16 cellular contexts compared by ENCODE assay signal in genomic region chr5:134784946-134785620, GRCh38. TPM values are rescaled to one million over a fixed set of nuclear protein-coding genes. Genes with fewer than 3 reads are reported as not detected.
DNase-seq lines count a peak whose midpoint lies in the region; ATAC-seq, FAIRE-seq and TF ChIP-seq lines count a peak whose summit lies in the region.
"Had no signal": no experiment of that assay in that cellular context is flagged by ENCODE, and none has a peak within 500 bp of the region (broad histone marks: within the 10 kb centered on the region; RNA-seq: fewer than 3 reads in every experiment).

No MANE protein-coding gene starts in this region.

- no peaks in the 10 kb centered on the region for H3K9me3 Mint-ChIP-seq in activated CD4-positive, alpha-beta T cell treated with anti-CD3 and anti-CD28 coated beads, Interleukin-2, amount 10 ng/mL, durations not matched to agents 24 days and 14 days
- H3K9me3 Mint-ChIP-seq in activated CD4-positive, alpha-beta T cell treated with anti-CD3 and anti-CD28 coated beads, Interleukin-2, amount 10 ng/mL, durations not matched to agents 7 days and 5 days: no peaks in the 10 kb centered on the region
- no peaks in the 10 kb centered on the region for H3K9me3 Mint-ChIP-seq in nephron progenitor cell
- H3K9me3 Mint-ChIP-seq in T-helper 2 cell treated with Interferon-gamma antibody and Interleukin-4, amounts not matched to agents 5 μg/mL and 100 μg/mL, for 36 hours: no peaks in the 10 kb centered on the region
- H3K9me3 Mint-ChIP-seq: mesothelial cell of epicardium had no signal

- H3K36me3 ChIP-seq in NT2/D1 (ENCODE audit: insufficient read depth, insufficient read length, low read length) (peaks cover 80% of the 10 kb centered on the region), endothelial cell of umbilical vein (ENCODE audit: control insufficient read depth in 2 of 2, extremely low read depth in 1 of 2, insufficient read depth in 2 of 2, low read length in 2 of 2) (peaks cover 12 to 21% of the 10 kb centered on the region in 2 experiments), gastroesophageal sphincter (peaks cover 0 to 96% of the 10 kb centered on the region in 2 donors)

- TF ChIP-seq EP300 in gastroesophageal sphincter (IDR thresholded peaks at IDR 0.05): no peak

- H4K20me1 ChIP-seq in endothelial cell of umbilical vein (replicated peaks; ENCODE audit: control insufficient read depth, extremely low read depth, insufficient read depth, low read length): no peaks in the 10 kb centered on the region

- dilution Hi-C loops in endothelial cell of umbilical vein (cut with MboI; ENCODE audit: extremely low pct_ligation_motif_present, low sequenced_read_pairs): no loop called here

- no peak for TF ChIP-seq POLR2A in endothelial cell of umbilical vein (IDR thresholded peaks at IDR 0.05; ENCODE audit: low read depth, low read length)
- no peak for TF ChIP-seq POLR2A in gastroesophageal sphincter (IDR thresholded peaks at IDR 0.05)

- no peak for ATAC-seq in gastroesophageal sphincter
- no peak for ATAC-seq in GM21381 (IDR thresholded peaks at IDR 0.05; ENCODE audit: unreplicated experiment)

- no peaks in the 10 kb centered on the region for H3K27me3 Mint-ChIP-seq in activated CD4-positive, alpha-beta T cell treated with anti-CD3 and anti-CD28 coated beads, Interleukin-2, amount 10 ng/mL, durations not matched to agents 24 days and 14 days
- no peaks in the 10 kb centered on the region for H3K27me3 Mint-ChIP-seq in activated CD4-positive, alpha-beta T cell treated with anti-CD3 and anti-CD28 coated beads, Interleukin-2, amount 10 ng/mL, durations not matched to agents 7 days and 5 days
- H3K27me3 Mint-ChIP-seq in nephron progenitor cell (ENCODE audit: low read depth, poor library complexity): no peaks in the 10 kb centered on the region
- H3K27me3 Mint-ChIP-seq in T-helper 2 cell treated with Interferon-gamma antibody and Interleukin-4, amounts not matched to agents 5 μg/mL and 100 μg/mL, for 36 hours (ENCODE audit: low read depth): no peaks in the 10 kb centered on the region

- no peaks in the 10 kb centered on the region for H3K4me1 Mint-ChIP-seq in activated CD4-positive, alpha-beta T cell treated with anti-CD3 and anti-CD28 coated beads, Interleukin-2, amount 10 ng/mL, durations not matched to agents 24 days and 14 days
- no peaks in the 10 kb centered on the region for H3K4me1 Mint-ChIP-seq in activated CD4-positive, alpha-beta T cell treated with anti-CD3 and anti-CD28 coated beads, Interleukin-2, amount 10 ng/mL, durations not matched to agents 7 days and 5 days
- no peaks in the 10 kb centered on the region for H3K4me1 Mint-ChIP-seq in nephron progenitor cell
- no peaks in the 10 kb centered on the region for H3K4me1 Mint-ChIP-seq in T-helper 2 cell treated with Interferon-gamma antibody and Interleukin-4, amounts not matched to agents 5 μg/mL and 100 μg/mL, for 36 hours (ENCODE audit: low read depth)
- H3K4me1 Mint-ChIP-seq: mesothelial cell of epicardium had no signal

- BruUV-seq in endothelial cell of umbilical vein (replicated peaks; lab: Mats Ljungman, UMichigan): no TSS peak

- no peak overlapping the region for H3K4me3 ChIP-seq in NT2/D1 (ENCODE audit: insufficient read length, low read depth)
- no peak overlapping the region for H3K4me3 ChIP-seq in endothelial cell of umbilical vein (replicated peaks in 1 of 3; ENCODE audit: insufficient read depth in 1 of 3, low read depth in 1 of 3, low read length in 3 of 3)
- H3K4me3 ChIP-seq in gastroesophageal sphincter: no peak overlapping the region
- H3K4me3 ChIP-seq: testis had no signal

- CTCF ChIA-PET in activated CD4-positive, alpha-beta T cell treated with anti-CD3 and anti-CD28 coated beads, Interleukin-2, amount 10 ng/mL, durations not matched to agents 7 days and 5 days (lab: Charles Lee): interaction anchor here (1.2 kb wide), 1 partner anchor 593 kb away, joined by 3 read pairs; no protein-coding TSS in a partner anchor
- CTCF ChIA-PET in endothelial cell of umbilical vein (lab: Charles Lee): interaction anchor here (0.9 to 1.3 kb wide), 4 partner anchors 8 to 120 kb away, joined by 3 to 25 read pairs (median 3); partner anchors contain the start of genes C5orf24 and PCBD2

- H2AFZ ChIP-seq in endothelial cell of umbilical vein (ENCODE audit: low read depth, low read length): no peak overlapping the region
- H2AFZ ChIP-seq: parathyroid adenoma had no signal

- H3K4me1 ChIP-seq in NT2/D1 (ENCODE audit: insufficient read depth, insufficient read length) (no peaks in the 10 kb centered on the region), endothelial cell of umbilical vein (ENCODE audit: control insufficient read depth, extremely low read depth, insufficient read depth, low read length) (peaks cover 3% of the 10 kb centered on the region), gastroesophageal sphincter (no peaks in the 10 kb centered on the region)
- H3K4me1 ChIP-seq: parathyroid adenoma, testis had no signal

- 51 to 65% methylated on average over 2 to 3 of the region's 3 CpGs for WGBS in gastroesophageal sphincter (ENCODE audit: low coverage in 1 of 2), 2 donors

- H3K4me3 Mint-ChIP-seq in activated CD4-positive, alpha-beta T cell treated with anti-CD3 and anti-CD28 coated beads, Interleukin-2, amount 10 ng/mL, durations not matched to agents 24 days and 14 days: no peak overlapping the region
- H3K4me3 Mint-ChIP-seq in activated CD4-positive, alpha-beta T cell treated with anti-CD3 and anti-CD28 coated beads, Interleukin-2, amount 10 ng/mL, durations not matched to agents 7 days and 5 days: no peak overlapping the region
- no peak overlapping the region for H3K4me3 Mint-ChIP-seq in nephron progenitor cell
- no peak overlapping the region for H3K4me3 Mint-ChIP-seq in T-helper 2 cell treated with Interferon-gamma antibody and Interleukin-4, amounts not matched to agents 5 μg/mL and 100 μg/mL, for 36 hours
- H3K4me3 Mint-ChIP-seq: mesothelial cell of epicardium had no signal

- H3K79me2 ChIP-seq in endothelial cell of umbilical vein (ENCODE audit: control insufficient read depth, insufficient read depth, low read length): no peaks in the 10 kb centered on the region
- H3K79me2 ChIP-seq: parathyroid adenoma had no signal

- FAIRE-seq in endothelial cell of umbilical vein (lab: Jason Lieb, UNC): no peak

- H3K9me1 ChIP-seq in endothelial cell of umbilical vein (replicated peaks; ENCODE audit: control insufficient read depth, extremely low read depth, insufficient read depth, low read length): no peaks in the 10 kb centered on the region

- H3K27ac Mint-ChIP-seq in activated CD4-positive, alpha-beta T cell treated with anti-CD3 and anti-CD28 coated beads, Interleukin-2, amount 10 ng/mL, durations not matched to agents 24 days and 14 days: peak overlapping the region; percentile 65
- H3K27ac Mint-ChIP-seq in activated CD4-positive, alpha-beta T cell treated with anti-CD3 and anti-CD28 coated beads, Interleukin-2, amount 10 ng/mL, durations not matched to agents 7 days and 5 days: no peak overlapping the region
- peak overlapping the region; percentile 68 for H3K27ac Mint-ChIP-seq in nephron progenitor cell
- H3K27ac Mint-ChIP-seq in T-helper 2 cell treated with Interferon-gamma antibody and Interleukin-4, amounts not matched to agents 5 μg/mL and 100 μg/mL, for 36 hours: no peak overlapping the region
- H3K27ac Mint-ChIP-seq: mesothelial cell of epicardium had no signal

- DNase-seq in activated CD4-positive, alpha-beta T cell treated with anti-CD3 and anti-CD28 coated beads, Interleukin-2, amount 10 ng/mL, durations not matched to agents 24 days and 14 days: no peak
- DNase-seq in activated CD4-positive, alpha-beta T cell treated with anti-CD3 and anti-CD28 coated beads, Interleukin-2, amount 10 ng/mL, durations not matched to agents 7 days and 5 days: no peak
- DNase-seq in NT2/D1 (ENCODE audit: low read depth, low spot score) (peak; percentile 22), endothelial cell of umbilical vein (ENCODE audit: low read depth, low spot score) (peak; percentile 12), nephron progenitor cell (no peak)
- no peak for DNase-seq in T-helper 2 cell treated with Interferon-gamma antibody and Interleukin-4, amounts not matched to agents 5 μg/mL and 100 μg/mL, for 36 hours (ENCODE audit: low spot score)
- DNase-seq: 8988T; activated naive CD4-positive, alpha-beta T cell; NCI-H1694; NCI-H526; T-helper 9 cell; testis had no signal

- H3K9me3 ChIP-seq in NT2/D1 (ENCODE audit: insufficient read depth, low read length) (no peaks in the 10 kb centered on the region), endothelial cell of umbilical vein (replicated peaks; ENCODE audit: control insufficient read depth, insufficient read depth, low read length) (no peaks in the 10 kb centered on the region), gastroesophageal sphincter (no peaks in the 10 kb centered on the region)
- H3K9me3 ChIP-seq: testis had no signal

- POLR2A ChIA-PET in activated CD4-positive, alpha-beta T cell treated with anti-CD3 and anti-CD28 coated beads, Interleukin-2, amount 10 ng/mL, durations not matched to agents 7 days and 5 days (lab: Charles Lee): no interaction called here
- POLR2A ChIA-PET in endothelial cell of umbilical vein (lab: Charles Lee): no interaction called here

- H3K27ac ChIP-seq in endothelial cell of umbilical vein (ENCODE audit: insufficient read depth, low read depth, low read length) (peak overlapping the region; percentile 33), gastroesophageal sphincter (peak overlapping the region in 1 of 4 donors; percentile 12)
- H3K27ac ChIP-seq: parathyroid adenoma, testis had no signal

- intact Hi-C loops in activated CD4-positive, alpha-beta T cell treated with anti-CD3 and anti-CD28 coated beads, Interleukin-2, amount 10 ng/mL, durations not matched to agents 24 days and 14 days (cut with micrococcal nuclease): no loop called here
- intact Hi-C loops in endothelial cell of umbilical vein (cut with micrococcal nuclease): loop anchor here (1.0 to 5.0 kb wide), 2 partner anchors 62 to 120 kb away; partner anchors contain the start of genes C5orf24 and PCBD2

- H3K4me2 ChIP-seq in endothelial cell of umbilical vein (ENCODE audit: insufficient read depth, low read length): no peak overlapping the region

- peaks cover 60% of the 10 kb centered on the region for H3K36me3 Mint-ChIP-seq in activated CD4-positive, alpha-beta T cell treated with anti-CD3 and anti-CD28 coated beads, Interleukin-2, amount 10 ng/mL, durations not matched to agents 24 days and 14 days (ENCODE audit: low read depth)
- H3K36me3 Mint-ChIP-seq in activated CD4-positive, alpha-beta T cell treated with anti-CD3 and anti-CD28 coated beads, Interleukin-2, amount 10 ng/mL, durations not matched to agents 7 days and 5 days (ENCODE audit: low read depth): peaks cover 50% of the 10 kb centered on the region
- peaks cover 80% of the 10 kb centered on the region for H3K36me3 Mint-ChIP-seq in nephron progenitor cell (ENCODE audit: low read depth)
- peaks cover 55% of the 10 kb centered on the region for H3K36me3 Mint-ChIP-seq in T-helper 2 cell treated with Interferon-gamma antibody and Interleukin-4, amounts not matched to agents 5 μg/mL and 100 μg/mL, for 36 hours (ENCODE audit: low read depth)

- H3K9ac ChIP-seq in NT2/D1 (ENCODE audit: insufficient read length, low read depth): no peak overlapping the region
- H3K9ac ChIP-seq in endothelial cell of umbilical vein (replicated peaks; ENCODE audit: extremely low read depth, insufficient read depth, low read length): no peak overlapping the region
- H3K9ac ChIP-seq: parathyroid adenoma had no signal

- no peak for TF ChIP-seq CTCF in endothelial cell of umbilical vein (IDR thresholded peaks at IDR 0.05; ENCODE audit: extremely low read depth in 1 of 2, insufficient read depth in 1 of 2, low read depth in 1 of 2, low read length in 2 of 2)
- no peak for TF ChIP-seq CTCF in nephron progenitor cell (IDR thresholded peaks at IDR 0.05)
- TF ChIP-seq CTCF in gastroesophageal sphincter (IDR thresholded peaks at IDR 0.05): no peak

- H3K27me3 ChIP-seq in NT2/D1 (ENCODE audit: insufficient read depth, insufficient read length): no peaks in the 10 kb centered on the region
- no peaks in the 10 kb centered on the region for H3K27me3 ChIP-seq in endothelial cell of umbilical vein (ENCODE audit: control insufficient read depth in 2 of 2, insufficient read depth in 2 of 2, low read length in 2 of 2)
- no peaks in the 10 kb centered on the region for H3K27me3 ChIP-seq in gastroesophageal sphincter
- H3K27me3 ChIP-seq: testis had no signal

RNA-seq across cellular contexts. Expression of gene DDX46, which starts 26.5 kb away (rescaled TPM):
- 83.8 and 89.4 TPM in 2 replicates for total RNA-seq in activated CD4-positive, alpha-beta T cell treated with anti-CD3 and anti-CD28 coated beads, Interleukin-2, amount 10 ng/mL, durations not matched to agents 24 days and 14 days
- total RNA-seq in activated CD4-positive, alpha-beta T cell treated with anti-CD3 and anti-CD28 coated beads, Interleukin-2, amount 10 ng/mL, durations not matched to agents 7 days and 5 days: 10 to 100 TPM; 70.0 to 73.6 TPM
- total RNA-seq in endothelial cell of umbilical vein (58.0 and 65.2 TPM in 2 replicates), gastroesophageal sphincter (10 to 100 TPM; 30.4 to 53.5 (median 40.2) TPM)
- 8.8 and 16.0 TPM in 2 replicates for polyA plus RNA-seq in endothelial cell of umbilical vein
- polyA plus RNA-seq in endothelial cell of umbilical vein (2011; cell fraction: cytosol; rRNA removed): 18.4 and 19.1 TPM in 2 replicates
- polyA plus RNA-seq in endothelial cell of umbilical vein (2011; cell fraction: nucleus; rRNA removed): 53.0 and 73.9 TPM in 2 replicates
- 42.5 and 57.4 TPM in 2 replicates for polyA plus RNA-seq in endothelial cell of umbilical vein (2012)
- 31.9 and 50.3 TPM in 2 replicates for polyA minus RNA-seq in endothelial cell of umbilical vein
- 62.3 TPM for polyA minus RNA-seq in endothelial cell of umbilical vein (2011; cell fraction: cytosol; rRNA and poly(A)+ RNA removed)
- 55.6 and 69.5 TPM in 2 replicates for polyA minus RNA-seq in endothelial cell of umbilical vein (2011; cell fraction: nucleus; rRNA and poly(A)+ RNA removed)

RNA-seq across cellular contexts. Expression of gene CAMLG, which starts 46.7 kb away (rescaled TPM):
- total RNA-seq in activated CD4-positive, alpha-beta T cell treated with anti-CD3 and anti-CD28 coated beads, Interleukin-2, amount 10 ng/mL, durations not matched to agents 24 days and 14 days: 28.2 and 28.3 TPM in 2 replicates
- total RNA-seq in activated CD4-positive, alpha-beta T cell treated with anti-CD3 and anti-CD28 coated beads, Interleukin-2, amount 10 ng/mL, durations not matched to agents 7 days and 5 days: 10 to 100 TPM; 20.6 to 24.1 TPM
- total RNA-seq in endothelial cell of umbilical vein (32.9 and 33.3 TPM in 2 replicates), gastroesophageal sphincter (10 to 100 TPM; 35.7 to 47.3 (median 43.5) TPM)
- polyA plus RNA-seq in endothelial cell of umbilical vein: 10.2 and 14.7 TPM in 2 replicates
- polyA plus RNA-seq in endothelial cell of umbilical vein (2011; cell fraction: cytosol; rRNA removed): 18.9 and 20.3 TPM in 2 replicates
- 6.8 and 8.7 TPM in 2 replicates for polyA plus RNA-seq in endothelial cell of umbilical vein (2011; cell fraction: nucleus; rRNA removed)
- 40.5 and 40.9 TPM in 2 replicates for polyA plus RNA-seq in endothelial cell of umbilical vein (2012)
- 6.0 and 6.4 TPM in 2 replicates for polyA minus RNA-seq in endothelial cell of umbilical vein
- polyA minus RNA-seq in endothelial cell of umbilical vein (2011; cell fraction: cytosol; rRNA and poly(A)+ RNA removed): 7.1 TPM
- polyA minus RNA-seq in endothelial cell of umbilical vein (2011; cell fraction: nucleus; rRNA and poly(A)+ RNA removed): 2.4 and 2.8 TPM in 2 replicates

Comparison
In these comparisons a context has a peak if more than half of its experiments do, and no peak if none do; other contexts are left out.
1. H3K27ac Mint-ChIP-seq: peak in activated CD4-positive, alpha-beta T cell treated with anti-CD3 and anti-CD28 coated beads, Interleukin-2, amount 10 ng/mL, durations not matched to agents 24 days and 14 days (single experiment) and nephron progenitor cell (single experiment); none in activated CD4-positive, alpha-beta T cell treated with anti-CD3 and anti-CD28 coated beads, Interleukin-2, amount 10 ng/mL, durations not matched to agents 7 days and 5 days (single experiment) and T-helper 2 cell treated with Interferon-gamma antibody and Interleukin-4, amounts not matched to agents 5 μg/mL and 100 μg/mL, for 36 hours (single experiment).
2. DNase-seq: peak in NT2/D1 (single experiment) and endothelial cell of umbilical vein (single experiment); none in activated CD4-positive, alpha-beta T cell treated with anti-CD3 and anti-CD28 coated beads, Interleukin-2, amount 10 ng/mL, durations not matched to agents 24 days and 14 days (single experiment), activated CD4-positive, alpha-beta T cell treated with anti-CD3 and anti-CD28 coated beads, Interleukin-2, amount 10 ng/mL, durations not matched to agents 7 days and 5 days (single experiment), nephron progenitor cell (single experiment) and T-helper 2 cell treated with Interferon-gamma antibody and Interleukin-4, amounts not matched to agents 5 μg/mL and 100 μg/mL, for 36 hours (single experiment).